Comparison of ENCODE assay signal across 16 cellular contexts in genomic region chr10:6068006-6068405, GRCh38. TPM values are rescaled to one million over a fixed set of nuclear protein-coding genes. Genes with fewer than 3 reads are reported as not detected.
DNase-seq lines count a peak whose midpoint lies in the region; ATAC-seq and TF ChIP-seq lines count a peak whose summit lies in the region.
"Had no signal": no experiment of that assay in that cellular context is flagged by ENCODE, and none has a peak within 500 bp of the region (broad histone marks: within the 10 kb centered on the region; RNA-seq: fewer than 3 reads in every experiment).

No MANE protein-coding gene starts in this region.

- TF ChIP-seq CTCF in CD14-positive monocyte (IDR thresholded peaks at IDR 0.05), result no peak
- no peak for TF ChIP-seq CTCF in CD8-positive, alpha-beta T cell (IDR thresholded peaks at IDR 0.05)

- H3K36me3 Mint-ChIP-seq in CD14-positive monocyte, result peaks cover 0 to 8% of the 10 kb centered on the region in 2 donors
- H3K36me3 Mint-ChIP-seq in CD8-positive, alpha-beta T cell, result no peaks in the 10 kb centered on the region
- peaks cover 3% of the 10 kb centered on the region for H3K36me3 Mint-ChIP-seq in activated CD4-positive, alpha-beta memory T cell treated with anti-CD3 and anti-CD28 coated beads for 36 hours

- no peaks in the 10 kb centered on the region for H3K36me3 ChIP-seq in CD8-positive, alpha-beta T cell (ENCODE audit: insufficient read depth, low read length)
- H3K36me3 ChIP-seq in effector memory CD4-positive, alpha-beta T cell (ENCODE audit: control insufficient read depth, insufficient read depth, low read length), result no peaks in the 10 kb centered on the region
- H3K36me3 ChIP-seq: ovary had no signal

- intact Hi-C loops in CD14-positive monocyte (cut with micrococcal nuclease), result no loop called here
- intact Hi-C loops in CD8-positive, alpha-beta T cell (cut with DNase I, micrococcal nuclease), result loop anchor here in 1 of 2 experiments (2.0 kb wide), 1 partner anchor 15 kb away; no protein-coding TSS in a partner anchor
- intact Hi-C loops in activated CD4-positive, alpha-beta memory T cell treated with anti-CD3 and anti-CD28 coated beads for 36 hours (cut with micrococcal nuclease), result loop anchor here (5.0 kb wide), 1 partner anchor 256 kb away; the partner anchor contains the start of gene GDI2

- peak overlapping the region; percentile 23 for H3K4me3 ChIP-seq in CD8-positive, alpha-beta T cell (ENCODE audit: low read depth, low read length)
- H3K4me3 ChIP-seq in effector memory CD4-positive, alpha-beta T cell (ENCODE audit: insufficient read depth, low read depth, low read length, poor library complexity, severe bottlenecking), result peak overlapping the region; percentile 15
- H3K4me3 ChIP-seq: ovary had no signal

- H3K9me3 Mint-ChIP-seq in CD14-positive monocyte, result peaks cover 0 to 4% (median 0%) of the 10 kb centered on the region in 7 donors
- no peaks in the 10 kb centered on the region for H3K9me3 Mint-ChIP-seq in CD8-positive, alpha-beta T cell
- H3K9me3 Mint-ChIP-seq in activated CD4-positive, alpha-beta memory T cell treated with anti-CD3 and anti-CD28 coated beads for 36 hours, result peaks cover 3% of the 10 kb centered on the region

- no peaks in the 10 kb centered on the region for H3K9me3 ChIP-seq in CD8-positive, alpha-beta T cell (ENCODE audit: low read length)
- no peaks in the 10 kb centered on the region for H3K9me3 ChIP-seq in effector memory CD4-positive, alpha-beta T cell (ENCODE audit: control insufficient read depth, low read length)
- H3K9me3 ChIP-seq: ovary had no signal

- no peak for ATAC-seq in CD8-positive, alpha-beta T cell
- ATAC-seq in HG02642 (IDR thresholded peaks at IDR 0.05; ENCODE audit: poor library complexity, unreplicated experiment), result no peak
- ATAC-seq: HCT116 had no signal

- POLR2A ChIA-PET in CD8-positive, alpha-beta T cell (lab: Charles Lee), result interaction anchor here (0.8 to 2.4 kb wide), 5 partner anchors 16 to 55 kb away, joined by 3 to 23 read pairs (median 7); no protein-coding TSS in a partner anchor
- POLR2A ChIA-PET in activated CD4-positive, alpha-beta memory T cell treated with anti-CD3 and anti-CD28 coated beads for 36 hours (lab: Charles Lee), result interaction anchor here (0.9 to 14.3 kb wide), 3 partner anchors 16 to 19 kb away, joined by 4 to 343 read pairs (median 157); no protein-coding TSS in a partner anchor

- peak overlapping the region; percentile 45 to 62 for H3K4me3 Mint-ChIP-seq in CD14-positive monocyte
- peak overlapping the region; percentile 80 for H3K4me3 Mint-ChIP-seq in CD8-positive, alpha-beta T cell
- peak overlapping the region; percentile 71 for H3K4me3 Mint-ChIP-seq in activated CD4-positive, alpha-beta memory T cell treated with anti-CD3 and anti-CD28 coated beads for 36 hours

- peak overlapping the region; percentile 73 to 85 (median 81) for H3K27ac Mint-ChIP-seq in CD14-positive monocyte
- peak overlapping the region; percentile 81 for H3K27ac Mint-ChIP-seq in CD8-positive, alpha-beta T cell
- H3K27ac Mint-ChIP-seq in activated CD4-positive, alpha-beta memory T cell treated with anti-CD3 and anti-CD28 coated beads for 36 hours, result peak overlapping the region; percentile 96

- peaks cover 81% of the 10 kb centered on the region for H3K4me1 Mint-ChIP-seq in CD14-positive monocyte
- H3K4me1 Mint-ChIP-seq in CD8-positive, alpha-beta T cell (ENCODE audit: low read depth), result peaks cover 71% of the 10 kb centered on the region
- H3K4me1 Mint-ChIP-seq in activated CD4-positive, alpha-beta memory T cell treated with anti-CD3 and anti-CD28 coated beads for 36 hours (ENCODE audit: low read depth), result peaks cover 89% of the 10 kb centered on the region

- no peak overlapping the region for H3K27ac ChIP-seq in CD8-positive, alpha-beta T cell (ENCODE audit: low read depth, low read length)
- H3K27ac ChIP-seq in effector memory CD4-positive, alpha-beta T cell (ENCODE audit: insufficient read depth, low read length, poor library complexity, severe bottlenecking), result peak overlapping the region; percentile 18
- H3K27ac ChIP-seq: ovary had no signal

- peaks cover 0 to 3% (median 2%) of the 10 kb centered on the region in 3 donors for H3K27me3 Mint-ChIP-seq in CD14-positive monocyte (ENCODE audit: low read depth in 3 of 3)
- no peaks in the 10 kb centered on the region for H3K27me3 Mint-ChIP-seq in CD8-positive, alpha-beta T cell (ENCODE audit: low read depth)
- peaks cover 2% of the 10 kb centered on the region for H3K27me3 Mint-ChIP-seq in activated CD4-positive, alpha-beta memory T cell treated with anti-CD3 and anti-CD28 coated beads for 36 hours

- no peaks in the 10 kb centered on the region for H3K27me3 ChIP-seq in CD8-positive, alpha-beta T cell (ENCODE audit: insufficient read depth, low read length)
- H3K27me3 ChIP-seq in effector memory CD4-positive, alpha-beta T cell (replicated peaks; ENCODE audit: control insufficient read depth, insufficient read depth, low read length, poor library complexity, severe bottlenecking), result no peaks in the 10 kb centered on the region
- H3K27me3 ChIP-seq: ovary had no signal

- CTCF ChIA-PET in CD8-positive, alpha-beta T cell (lab: Charles Lee), result interaction anchor here (0.6 to 4.8 kb wide), 8 partner anchors 11 to 196 kb away, joined by 3 to 34 read pairs (median 4); partner anchors contain the start of gene IL15RA
- CTCF ChIA-PET in activated CD4-positive, alpha-beta memory T cell treated with anti-CD3 and anti-CD28 coated beads for 36 hours (lab: Charles Lee), result interaction anchor here (1.3 to 10.3 kb wide), 2 partner anchors 16 to 19 kb away, joined by 9 to 112 read pairs; no protein-coding TSS in a partner anchor

- DNase-seq in CD14-positive monocyte (ENCODE audit: low spot score) (no peak), midbrain (lab: John Stamatoyannopoulos, UW) (no peak), SHP77 (lab: John Stamatoyannopoulos, UW) (no peak)
- no peak for DNase-seq in CD8-positive, alpha-beta T cell
- peak; percentile 10 for DNase-seq in activated CD4-positive, alpha-beta memory T cell treated with anti-CD3 and anti-CD28 coated beads for 36 hours
- no peak for DNase-seq in effector memory CD4-positive, alpha-beta T cell
- DNase-seq: DMS79 treated with DMSO at 0.1 percent for 48 hours, NCI-H187, ovary, trophoblast cell had no signal

- peaks cover 50% of the 10 kb centered on the region for H3K4me1 ChIP-seq in CD8-positive, alpha-beta T cell (ENCODE audit: insufficient read depth, low read length)
- peaks cover 66% of the 10 kb centered on the region for H3K4me1 ChIP-seq in effector memory CD4-positive, alpha-beta T cell (ENCODE audit: control insufficient read depth, insufficient read depth, low read length, poor library complexity, severe bottlenecking)

RNA-seq across cellular contexts. Expression of gene IL2RA, which starts 5.8 kb away (rescaled TPM):
- under 1 TPM in 1 of 2 donors, not detected in 1; 0.06 TPM for polyA plus RNA-seq in CD14-positive monocyte
- 1 to 10 TPM; 1.8 to 2.5 TPM for total RNA-seq in CD8-positive, alpha-beta T cell
- total RNA-seq in activated CD4-positive, alpha-beta memory T cell treated with anti-CD3 and anti-CD28 coated beads for 36 hours, result 100 to 1,000 TPM; 961 to 988 TPM
- total RNA-seq: cerebellum, MCF 10A, NCI-H460 had no signal
- polyA plus RNA-seq: BJ had no signal

RNA-seq across cellular contexts. Expression of gene RBM17, which starts 20.8 kb away (rescaled TPM):
- polyA plus RNA-seq in CD14-positive monocyte, result 10 to 100 TPM; 44.5 to 51.4 TPM
- 100 to 1,000 TPM; 151 to 160 TPM for total RNA-seq in CD8-positive, alpha-beta T cell
- 100 to 1,000 TPM; 151 to 155 TPM for total RNA-seq in activated CD4-positive, alpha-beta memory T cell treated with anti-CD3 and anti-CD28 coated beads for 36 hours

Comparison
In these comparisons a context has a peak if more than half of its experiments do, and no peak if none do; other contexts are left out.
1. RNA of gene IL2RA, which starts 5.8 kb away (total RNA-seq): 961 to 988 TPM in activated CD4-positive, alpha-beta memory T cell treated with anti-CD3 and anti-CD28 coated beads for 36 hours; 1.8 to 2.5 TPM in CD8-positive, alpha-beta T cell; every median in the first group is over 100 times any median in the second.
2. Peak in every context shown above with its lines, with median percentiles within 50 percentile points of each other: H3K27ac Mint-ChIP-seq and H3K4me3 Mint-ChIP-seq.